In genomic region chr1:169102567-169102966, GRCh38 we compare ENCODE assay signal across 9 cellular contexts. TPM values are rescaled to one million over a fixed set of nuclear protein-coding genes. Genes with fewer than 3 reads are reported as not detected.
DNase-seq lines count a peak whose midpoint lies in the region; ATAC-seq, FAIRE-seq and TF ChIP-seq lines count a peak whose summit lies in the region.
"Had no signal": no experiment of that assay in that cellular context is flagged by ENCODE, and none has a peak within 500 bp of the region (broad histone marks: within the 10 kb centered on the region; RNA-seq: fewer than 3 reads in every experiment).

No MANE protein-coding gene starts in this region.

- H3K9me3 ChIP-seq in HepG2 (ENCODE audit: low read length), result no peaks in the 10 kb centered on the region
- no peaks in the 10 kb centered on the region for H3K9me3 ChIP-seq in right lobe of liver
- no peaks in the 10 kb centered on the region for H3K9me3 ChIP-seq in left lung
- H3K9me3 ChIP-seq: BLaER1 treated with 17β-estradiol and CSF1 and Interleukin-3, amounts not matched to agents 10 nM and 100 nM had no signal

- peak overlapping the region; percentile 22 for H3K27ac ChIP-seq in HepG2 (ENCODE audit: extremely low read length, insufficient read depth, low read length)
- H3K27ac ChIP-seq in right lobe of liver, result no peak overlapping the region
- peak overlapping the region; percentile 59 to 73 for H3K27ac ChIP-seq in left lung
- H3K27ac ChIP-seq: BLaER1 treated with 17β-estradiol and CSF1 and Interleukin-3, amounts not matched to agents 10 nM and 100 nM had no signal

- peaks cover 3% of the 10 kb centered on the region; the same call in 1 of the 2 replicates for H4K20me1 ChIP-seq in HepG2 (ENCODE audit: insufficient read depth, low read length)

- POLR2A ChIA-PET in HepG2 (lab: Yijun Ruan, JAX), result interaction anchor here (1.5 kb wide), 1 partner anchor 17 kb away, joined by 3 read pairs; no protein-coding TSS in a partner anchor

- in situ Hi-C loops in HepG2 (cut with HindIII; ENCODE audit: extremely low pct_ligation_motif_present, low pct_unique_long_range_greater_than_20kb) (no loop called here), astrocyte of the spinal cord (cut with HindIII; ENCODE audit: low sequenced_read_pairs) (no loop called here)

- H2AFZ ChIP-seq in HepG2 (ENCODE audit: low read length), result no peak overlapping the region

- H3K27me3 ChIP-seq in HepG2 (ENCODE audit: control insufficient read depth in 1 of 2, insufficient read depth in 2 of 2, low read length in 2 of 2) (no peaks in the 10 kb centered on the region; a peak in 1 of 5 replicates), right lobe of liver (no peaks in the 10 kb centered on the region), left lung (peaks cover 0 to 38% of the 10 kb centered on the region in 2 donors)

- no peak for TF ChIP-seq CTCF in HepG2 (CRISPR knock-in tag; IDR thresholded peaks at IDR 0.05)
- no peak for TF ChIP-seq CTCF in right lobe of liver (IDR thresholded peaks at IDR 0.05)
- no peak for TF ChIP-seq CTCF in astrocyte of the spinal cord (IDR thresholded peaks at IDR 0.05; ENCODE audit: low read depth, low read length)
- TF ChIP-seq CTCF in left lung (IDR thresholded peaks at IDR 0.05), result no peak

- peaks cover 10% of the 10 kb centered on the region for H3K79me2 ChIP-seq in HepG2 (ENCODE audit: insufficient read depth, low read length)

- TF ChIP-seq POLR2A in HepG2 (IDR thresholded peaks at IDR 0.05; ENCODE audit: insufficient read depth in 1 of 2, low read depth in 2 of 2, low read length in 2 of 2), result no peak
- TF ChIP-seq POLR2A in right lobe of liver (IDR thresholded peaks at IDR 0.05), result no peak

- CTCF ChIA-PET in HepG2 (lab: Yijun Ruan, JAX; ENCODE audit: low intra/inter-chr PET ratio, low total read pairs), result no interaction called here

- H3K36me3 ChIP-seq in HepG2 (replicated peaks in 1 of 2; ENCODE audit: control insufficient read depth in 1 of 2, insufficient read depth in 2 of 2, low read length in 2 of 2), result no peaks in the 10 kb centered on the region
- H3K36me3 ChIP-seq in right lobe of liver, result no peaks in the 10 kb centered on the region
- no peaks in the 10 kb centered on the region for H3K36me3 ChIP-seq in left lung
- H3K36me3 ChIP-seq: BLaER1 treated with 17β-estradiol and CSF1 and Interleukin-3, amounts not matched to agents 10 nM and 100 nM had no signal

- H3K4me3 ChIP-seq in HepG2 (replicated peaks in 1 of 3; ENCODE audit: insufficient read depth in 1 of 3, low read depth in 2 of 3, low read length in 3 of 3), result 0 out of 6 replicates have a peak overlapping the region, but pooled peaks of 1 of the 3 experiments have one; percentile 9
- no peak overlapping the region for H3K4me3 ChIP-seq in right lobe of liver
- no peak overlapping the region for H3K4me3 ChIP-seq in astrocyte of the spinal cord (ENCODE audit: low read depth, low read length)
- H3K4me3 ChIP-seq in left lung, result peak overlapping the region in 1 of 2 donors; percentile 8
- H3K4me3 ChIP-seq: BLaER1 treated with 17β-estradiol and CSF1 and Interleukin-3, amounts not matched to agents 10 nM and 100 nM had no signal

- H3K4me1 ChIP-seq in HepG2 (ENCODE audit: insufficient read depth, low read length) (peaks cover 58% of the 10 kb centered on the region), right lobe of liver (peaks cover 0 to 20% (median 4%) of the 10 kb centered on the region in 4 donors), left lung (peaks cover 0 to 21% of the 10 kb centered on the region in 2 donors)

- DNase-seq in HepG2 (ENCODE audit: low spot score) (peak; percentile 89), right lobe of liver (no peak), astrocyte of the spinal cord (ENCODE audit: low read depth, low spot score) (peak; percentile 88), left lung (peak; percentile 41 to 61), NCI-H526 treated with DMSO at 0.1 percent for 48 hours (lab: John Stamatoyannopoulos, UW) (no peak)
- DNase-seq in activated CD4-positive, alpha-beta T cell treated with anti-CD3 and anti-CD28 coated beads for 48 hours, result no peak

- peak; percentile 81 for FAIRE-seq in HepG2 (lab: Jason Lieb, UNC)

- TF ChIP-seq EP300 in HepG2 (IDR thresholded peaks at IDR 0.05; ENCODE audit: low read depth in 2 of 2, low read length in 2 of 2) (peak in 1 of 2 experiments; percentile 25; a peak in 1 of 4 replicates), HepG2 (CRISPR knock-in tag; IDR thresholded peaks at IDR 0.05; ENCODE audit: borderline replicate concordance) (0 out of 2 replicates have a peak, but pooled peaks have one; percentile 11)

- BruUV-seq in HepG2 (replicated peaks; lab: Mats Ljungman, UMichigan), result no TSS peak

- H3K4me2 ChIP-seq in HepG2 (ENCODE audit: low read depth, low read length), result peak overlapping the region; percentile 59

- WGBS in HepG2 (ENCODE audit: low lambda C conversion rate), result 10% methylated on average over 4 of the region's 4 CpGs
- 83% methylated on average over 3 of the region's 4 CpGs for WGBS in right lobe of liver (ENCODE audit: insufficient coverage, low coverage, low lambda C conversion rate, missing lambda C conversion rate)

- intact Hi-C loops in HepG2 (cut with micrococcal nuclease; ENCODE audit: unreplicated experiment) (loop anchor here (10.0 kb wide), 3 partner anchors 98 to 382 kb away; partner anchors contain the start of gene SLC19A2), right lobe of liver (cut with DNase I) (no loop called here), left lung (cut with DNase I) (no loop called here)

- no peak overlapping the region; the same call in 1 of the 2 replicates for H3K9ac ChIP-seq in HepG2 (ENCODE audit: insufficient read depth, low read depth, low read length)
- H3K9ac ChIP-seq: BLaER1 treated with 17β-estradiol and CSF1 and Interleukin-3, amounts not matched to agents 10 nM and 100 nM had no signal

- ATAC-seq in HepG2, result peak; percentile 22
- no peak for ATAC-seq in right lobe of liver
- ATAC-seq in left lung, result peak; percentile 31
- ATAC-seq in HG03025 (IDR thresholded peaks at IDR 0.05; ENCODE audit: low FRiP score, unreplicated experiment), result no peak
- no peak for ATAC-seq in HG02642 (IDR thresholded peaks at IDR 0.05; ENCODE audit: poor library complexity, unreplicated experiment)

- no peak for TF ChIP-seq RAD21 in HepG2 (CRISPR knock-in tag; IDR thresholded peaks at IDR 0.05)

TF ChIP-seq in HepG2, 621 proteins besides CTCF, POLR2A, EP300 and RAD21 (continues in another document):
- TF ChIP-seq TGIF2 (CRISPR knock-in tag; IDR thresholded peaks at IDR 0.05) (peak; percentile 36; the same call in 1 of the 2 replicates), THRA (CRISPR knock-in tag; IDR thresholded peaks at IDR 0.05; ENCODE audit: borderline replicate concordance) (peak; percentile 17; the same call in 1 of the 2 replicates), ZNF292 (CRISPR knock-in tag; IDR thresholded peaks at IDR 0.05; ENCODE audit: borderline replicate concordance, low read depth) (peak; percentile 80; the same call in 1 of the 2 replicates), HNRNPH1 (optimal IDR thresholded peaks at IDR 0.05; ENCODE audit: low read depth, low read length) (peak; percentile 51), CREM (IDR thresholded peaks at IDR 0.05) (0 out of 2 replicates have a peak, but pooled peaks have one; percentile 24), CREM (CRISPR knock-in tag; IDR thresholded peaks at IDR 0.05) (no peak)
- TF ChIP-seq, protein P1, sequence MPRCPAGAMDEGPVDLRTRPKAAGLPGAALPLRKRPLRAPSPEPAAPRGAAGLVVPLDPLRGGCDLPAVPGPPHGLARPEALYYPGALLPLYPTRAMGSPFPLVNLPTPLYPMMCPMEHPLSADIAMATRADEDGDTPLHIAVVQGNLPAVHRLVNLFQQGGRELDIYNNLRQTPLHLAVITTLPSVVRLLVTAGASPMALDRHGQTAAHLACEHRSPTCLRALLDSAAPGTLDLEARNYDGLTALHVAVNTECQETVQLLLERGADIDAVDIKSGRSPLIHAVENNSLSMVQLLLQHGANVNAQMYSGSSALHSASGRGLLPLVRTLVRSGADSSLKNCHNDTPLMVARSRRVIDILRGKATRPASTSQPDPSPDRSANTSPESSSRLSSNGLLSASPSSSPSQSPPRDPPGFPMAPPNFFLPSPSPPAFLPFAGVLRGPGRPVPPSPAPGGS (CRISPR knock-in tag; IDR thresholded peaks at IDR 0.05), result peak; percentile 69; the same call in 1 of the 2 replicates

RNA-seq across cellular contexts. Expression of gene ATP1B1, which starts 3.9 kb away (rescaled TPM):
- total RNA-seq in HepG2 (2016; rRNA removed; fragmentation: Illumina TruSeq; extraction: Trizol) (89.8 and 135 TPM in 2 replicates), right lobe of liver (10 to 100 TPM; 69.6 to 99.5 (median 78.5) TPM), left lung (100 to 1,000 TPM; 288 to 295 TPM)
- 15.3 and 17.7 TPM in 2 replicates for total RNA-seq in HepG2 (2016; cell fraction: cytosol; rRNA removed; fragmentation: Illumina TruSeq; extraction: Trizol; ENCODE audit: low read depth)
- total RNA-seq in HepG2 (2016; cell fraction: insoluble cytoplasmic fraction; rRNA removed; fragmentation: Illumina TruSeq; extraction: Trizol), result 83.4 and 139 TPM in 2 replicates
- total RNA-seq in HepG2 (2016; cell fraction: membrane; rRNA removed; fragmentation: Illumina TruSeq; extraction: Trizol), result 47.8 and 51.7 TPM in 2 replicates
- total RNA-seq in HepG2 (2016; cell fraction: nucleus; rRNA removed; fragmentation: Illumina TruSeq; extraction: Trizol), result 170 and 186 TPM in 2 replicates
- 134 TPM in 2 replicates for polyA plus RNA-seq in HepG2 (2011; rRNA removed)
- polyA plus RNA-seq in HepG2 (2011; cell fraction: cytosol; rRNA removed), result 63.8 and 107 TPM in 2 replicates
- 45.7 and 54.4 TPM in 2 replicates for polyA plus RNA-seq in HepG2 (2011; cell fraction: nucleus; rRNA removed)
- polyA plus RNA-seq in HepG2 (2012), result 194 and 216 TPM in 2 replicates
- 12.7 and 13.7 TPM in 2 replicates for polyA plus RNA-seq in HepG2 (2016; cell fraction: cytosol; fragmentation: Illumina TruSeq; extraction: Trizol; ENCODE audit: low read depth)
- polyA plus RNA-seq in HepG2 (2016; cell fraction: insoluble cytoplasmic fraction; fragmentation: Illumina TruSeq; extraction: Trizol; ENCODE audit: low read depth), result 116 and 118 TPM in 2 replicates
- 31.8 and 33.5 TPM in 2 replicates for polyA plus RNA-seq in HepG2 (2016; cell fraction: membrane; fragmentation: Illumina TruSeq; extraction: Trizol; ENCODE audit: low read depth)
- polyA plus RNA-seq in HepG2 (2016; cell fraction: nucleus; fragmentation: Illumina TruSeq; extraction: Trizol; ENCODE audit: insufficient read depth, low read depth), result 298 and 311 TPM in 2 replicates
- polyA minus RNA-seq in HepG2 (2011; rRNA and poly(A)+ RNA removed; ENCODE audit: low replicate concordance), result 26.2 and 55.9 TPM in 2 replicates
- polyA minus RNA-seq in HepG2 (2011; cell fraction: cytosol; rRNA and poly(A)+ RNA removed), result 118 and 143 TPM in 2 replicates
- polyA minus RNA-seq in HepG2 (2011; cell fraction: nucleus; rRNA and poly(A)+ RNA removed), result 93.7 and 117 TPM in 2 replicates

Comparison
In these comparisons a context has a peak if more than half of its experiments do, and no peak if none do; other contexts are left out.
1. ATAC-seq: peak in HepG2 (single experiment) and left lung (single experiment); none in right lobe of liver (0 of 4), HG03025 (single experiment) and HG02642 (single experiment).
2. DNase-seq: peak in HepG2 (single experiment), astrocyte of the spinal cord (single experiment) and left lung (2 of 2); none in right lobe of liver (0 of 3), activated CD4-positive, alpha-beta T cell treated with anti-CD3 and anti-CD28 coated beads for 48 hours (single experiment) and NCI-H526 treated with DMSO at 0.1 percent for 48 hours (single experiment).
3. H3K27ac ChIP-seq: peak in HepG2 (single experiment) and left lung (2 of 2); none in right lobe of liver (0 of 3).